In genomic region chr1:36306210-36306901, GRCh38 we compare ENCODE assay signal across 8 cellular contexts. TPM values are rescaled to one million over a fixed set of nuclear protein-coding genes. Genes with fewer than 3 reads are reported as not detected.
DNase-seq lines count a peak whose midpoint lies in the region; ATAC-seq and TF ChIP-seq lines count a peak whose summit lies in the region.

SH3D21 (plus strand) TSS chr1:36306368; CDS start chr1:36306421, 53 bp downstream.

- no TSS peak for BruUV-seq in OCI-LY7 (replicated peaks; lab: Mats Ljungman, UMichigan)

- H3K36me3 ChIP-seq in OCI-LY7 (ENCODE audit: insufficient read depth, low read length) (peaks cover 47% of the 10 kb centered on the region), spleen (peaks cover 0 to 40% (median 30%) of the 10 kb centered on the region in 6 donors)

- no peaks in the 10 kb centered on the region for H4K20me1 ChIP-seq in OCI-LY7 (ENCODE audit: insufficient read depth, low read length)

- no peak for TF ChIP-seq CTCF in C4-2B (conservative IDR thresholded peaks at IDR 0.05)
- peak; percentile 48; the same call in 1 of the 2 replicates for TF ChIP-seq CTCF in OCI-LY7 (conservative IDR thresholded peaks at IDR 0.05; ENCODE audit: low read length)
- peak in 1 of 11 experiments; percentile 12 for TF ChIP-seq CTCF in spleen (IDR thresholded peaks at IDR 0.05 in 8 of 11, conservative IDR thresholded peaks at IDR 0.05 in 3 of 11)

- 5 to 18% (median 8%) methylated on average over 8 to 65 of the region's 65 CpGs for WGBS in spleen, 5 donors

- intact Hi-C loops in OCI-LY7 (cut with micrococcal nuclease; ENCODE audit: unreplicated experiment), result loop anchor here (2.0 to 5.0 kb wide), 2 partner anchors 42 to 159 kb away; partner anchors contain the start of gene TRAPPC3
- intact Hi-C loops in spleen (cut with DNase I; ENCODE audit: low total_unique reads), result no loop called here

- H3K4me2 ChIP-seq in OCI-LY7 (ENCODE audit: low read length), result peak within 1 kb of the TSS; percentile 68

- peak within 1 kb of the TSS; percentile 65 for H3K4me3 ChIP-seq in OCI-LY7 (ENCODE audit: low read depth, low read length, poor library complexity, severe bottlenecking)
- H3K4me3 ChIP-seq in iPS-11a (ENCODE audit: low read depth, low read length), result peak within 1 kb of the TSS; percentile 81
- peak within 1 kb of the TSS; percentile 50 to 92 (median 82) for H3K4me3 ChIP-seq in spleen

- H2AFZ ChIP-seq in OCI-LY7 (ENCODE audit: low read length), result peak within 1 kb of the TSS; percentile 15; the same call in 1 of the 2 replicates

- H3K9me2 ChIP-seq in OCI-LY7 (ENCODE audit: insufficient read depth, low read length), result no peaks in the 10 kb centered on the region

- H3K27ac ChIP-seq in C4-2B (peak within 1 kb of the TSS; percentile 70), OCI-LY7 (ENCODE audit: low read depth, low read length, poor library complexity, severe bottlenecking) (peak within 1 kb of the TSS; percentile 29), spleen (peak within 1 kb of the TSS; percentile 53 to 87 (median 78))

- H3K9me3 ChIP-seq in OCI-LY7 (ENCODE audit: low read length) (no peaks in the 10 kb centered on the region), spleen (no peaks in the 10 kb centered on the region)

- TF ChIP-seq POLR2A in spleen (IDR thresholded peaks at IDR 0.05), result no peak

- H3K79me2 ChIP-seq in OCI-LY7 (ENCODE audit: insufficient read depth, low read depth, low read length), result no peaks in the 10 kb centered on the region

- no peaks in the 10 kb centered on the region for H3K27me3 ChIP-seq in spleen (replicated peaks in 1 of 7)

- ATAC-seq in GM19025 (IDR thresholded peaks at IDR 0.05; ENCODE audit: low read depth, unreplicated experiment) (peak; percentile 22), HG03139 (IDR thresholded peaks at IDR 0.05; ENCODE audit: unreplicated experiment) (peak; percentile 32)
- peak; percentile 31 for ATAC-seq in activated naive CD8-positive, alpha-beta T cell treated with anti-CD3 and anti-CD28 coated beads, Interleukin-2, amount 50 U/mL, for 24 hours

- H3K4me1 Mint-ChIP-seq in activated naive CD8-positive, alpha-beta T cell treated with anti-CD3 and anti-CD28 coated beads, Interleukin-2, amount 50 U/mL, for 24 hours, result peaks cover 56% of the 10 kb centered on the region

- H3K36me3 Mint-ChIP-seq in activated naive CD8-positive, alpha-beta T cell treated with anti-CD3 and anti-CD28 coated beads, Interleukin-2, amount 50 U/mL, for 24 hours (ENCODE audit: low read depth), result peaks cover 32% of the 10 kb centered on the region

- POLR2A ChIA-PET in OCI-LY7 (lab: Charles Lee), result interaction anchor here (1.0 to 2.0 kb wide), 2 partner anchors 107 to 145 kb away, joined by 4 to 5 read pairs; no protein-coding TSS in a partner anchor

- no peaks in the 10 kb centered on the region for H3K27me3 Mint-ChIP-seq in activated naive CD8-positive, alpha-beta T cell treated with anti-CD3 and anti-CD28 coated beads, Interleukin-2, amount 50 U/mL, for 24 hours

- H3K9me3 Mint-ChIP-seq in activated naive CD8-positive, alpha-beta T cell treated with anti-CD3 and anti-CD28 coated beads, Interleukin-2, amount 50 U/mL, for 24 hours, result no peaks in the 10 kb centered on the region

- peak within 1 kb of the TSS; percentile 90 for H3K4me3 Mint-ChIP-seq in activated naive CD8-positive, alpha-beta T cell treated with anti-CD3 and anti-CD28 coated beads, Interleukin-2, amount 50 U/mL, for 24 hours

- H3K4me1 ChIP-seq in OCI-LY7 (ENCODE audit: insufficient read depth, low read length, poor library complexity, severe bottlenecking) (peaks cover 25% of the 10 kb centered on the region), spleen (peaks cover 16 to 47% (median 29%) of the 10 kb centered on the region in 6 donors)

- H3K27ac Mint-ChIP-seq in activated naive CD8-positive, alpha-beta T cell treated with anti-CD3 and anti-CD28 coated beads, Interleukin-2, amount 50 U/mL, for 24 hours, result peak within 1 kb of the TSS; percentile 80

- CTCF ChIA-PET in OCI-LY7 (lab: Charles Lee; ENCODE audit: unreplicated experiment), result no interaction called here

- DNase-seq in OCI-LY7 (ENCODE audit: low spot score) (peak; percentile 61), spleen (peak; percentile 90), GF-D8 (lab: John Stamatoyannopoulos, UW) (no peak)
- peak; percentile 57 for DNase-seq in activated naive CD8-positive, alpha-beta T cell treated with anti-CD3 and anti-CD28 coated beads, Interleukin-2, amount 50 U/mL, for 24 hours

RNA-seq across cellular contexts. Expression of gene SH3D21, which starts in this region (rescaled TPM):
- total RNA-seq in OCI-LY7 (2014; rRNA removed; shearing (Covaris generic)), result 15.2 and 16.4 TPM in 2 replicates
- 10.6 and 16.7 TPM in 2 replicates for total RNA-seq in OCI-LY7 (2022)
- total RNA-seq in spleen, result 1 to 10 TPM; 1.7 to 9.4 (median 7.2) TPM
- polyA plus RNA-seq in spleen, result 1 to 10 TPM; 1.7 to 5.1 (median 1.9) TPM
